ENCODE assay signal across 16 cellular contexts in genomic region chr1:110118636-110119396, GRCh38. TPM values are rescaled to one million over a fixed set of nuclear protein-coding genes. Genes with fewer than 3 reads are reported as not detected.
A peak's percentile ranks its signal among the peaks of the same experiment; 100 is the strongest.
DNase-seq lines count a peak whose midpoint lies in the region; ATAC-seq and TF ChIP-seq lines count a peak whose summit lies in the region.
"Had no signal": no experiment of that assay in that cellular context is flagged by ENCODE, and none has a peak within 500 bp of the region (broad histone marks: within the 10 kb centered on the region; RNA-seq: fewer than 3 reads in every experiment).

No MANE protein-coding gene starts in this region.

- no peaks in the 10 kb centered on the region for H3K4me1 ChIP-seq in smooth muscle cell (ENCODE audit: low read depth)

- H3K9ac ChIP-seq in smooth muscle cell (ENCODE audit: low read depth), result no peak overlapping the region
- H3K9ac ChIP-seq: BLaER1 had no signal

- H3F3A ChIP-seq in smooth muscle cell (ENCODE audit: low read depth), result no peaks in the 10 kb centered on the region

- no peaks in the 10 kb centered on the region for H3K9me3 Mint-ChIP-seq in activated T-cell treated with anti-CD3 and anti-CD28 coated beads, Interleukin-2, amount 50 U/mL, for 4 hours

- H3K9me3 ChIP-seq in MG63, result no peaks in the 10 kb centered on the region; the same call in 1 of the 2 replicates
- no peaks in the 10 kb centered on the region for H3K9me3 ChIP-seq in smooth muscle cell (replicated peaks; ENCODE audit: low read depth)
- H3K9me3 ChIP-seq: ovary had no signal

- WGBS in smooth muscle cell (ENCODE audit: low lambda C conversion rate), result 67% methylated on average over 7 of the region's 7 CpGs

- no peak overlapping the region for H3K27ac ChIP-seq in smooth muscle cell (ENCODE audit: low read depth)
- H3K27ac ChIP-seq: BLaER1, ovary had no signal

- no peak overlapping the region for H3K4me3 ChIP-seq in MG63
- H3K4me3 ChIP-seq in smooth muscle cell, result no peak overlapping the region
- H3K4me3 ChIP-seq: BLaER1, ovary had no signal

- no peak overlapping the region for H3K4me3 Mint-ChIP-seq in activated T-cell treated with anti-CD3 and anti-CD28 coated beads, Interleukin-2, amount 50 U/mL, for 4 hours
- H3K4me3 Mint-ChIP-seq: dendritic cell treated with granulocyte-macrophage colony-stimulating factor and Interleukin-4, amounts not matched to agents 40 ng/mL and 50 ng/mL, for 4 days had no signal

- DNase-seq in activated T-cell treated with anti-CD3 and anti-CD28 coated beads, Interleukin-2, amount 50 U/mL, for 4 hours, result no peak
- DNase-seq in activated T-cell treated with anti-CD3 and anti-CD28 coated beads for 4 hours, result no peak
- DNase-seq in MG63, result peak; percentile 87
- DNase-seq in dedifferentiated amniotic fluid mesenchymal stem cell (ENCODE audit: extremely low spot score), result peak; percentile 28
- peak; percentile 47 for DNase-seq in stimulated activated CD8-positive, alpha-beta memory T cell treated with anti-CD3 and anti-CD28 coated beads, Interleukin-4, amount 100 ng/mL, for 48 hours
- no peak for DNase-seq in smooth muscle cell (lab: John Stamatoyannopoulos, UW; ENCODE audit: unreplicated experiment)
- no peak for DNase-seq in NAMALWA (ENCODE audit: low spot score)
- DNase-seq in medulla oblongata (ENCODE audit: extremely low spot score), result no peak
- DNase-seq: KG1, midbrain, NCI-H187, ovary, SW 1271 had no signal

- H3K36me3 ChIP-seq in MG63, result no peaks in the 10 kb centered on the region
- no peaks in the 10 kb centered on the region for H3K36me3 ChIP-seq in smooth muscle cell (ENCODE audit: low read depth)
- H3K36me3 ChIP-seq: BLaER1, ovary had no signal

- H3K4me1 Mint-ChIP-seq in activated T-cell treated with anti-CD3 and anti-CD28 coated beads, Interleukin-2, amount 50 U/mL, for 4 hours (ENCODE audit: low read depth), result peaks cover 5% of the 10 kb centered on the region

- peak; percentile 80 to 83 for ATAC-seq in activated T-cell treated with anti-CD3 and anti-CD28 coated beads, Interleukin-2, amount 50 U/mL, for 4 hours

- H3K79me2 ChIP-seq in smooth muscle cell (ENCODE audit: low read depth), result no peaks in the 10 kb centered on the region

- H2AFZ ChIP-seq in smooth muscle cell (ENCODE audit: low read depth), result no peak overlapping the region

- H4K20me1 ChIP-seq in smooth muscle cell (ENCODE audit: low read depth), result no peaks in the 10 kb centered on the region
- H4K20me1 ChIP-seq: BLaER1 had no signal

- H3K27me3 Mint-ChIP-seq in activated T-cell treated with anti-CD3 and anti-CD28 coated beads, Interleukin-2, amount 50 U/mL, for 4 hours (ENCODE audit: low read depth), result peaks cover 31% of the 10 kb centered on the region

- H3K27me3 ChIP-seq in MG63 (no peaks in the 10 kb centered on the region), smooth muscle cell (ENCODE audit: low read depth) (peaks cover 8% of the 10 kb centered on the region)
- H3K27me3 ChIP-seq: BLaER1, ovary had no signal

- H3K36me3 Mint-ChIP-seq in activated T-cell treated with anti-CD3 and anti-CD28 coated beads, Interleukin-2, amount 50 U/mL, for 4 hours (ENCODE audit: insufficient read depth), result no peaks in the 10 kb centered on the region

- TF ChIP-seq CTCF in smooth muscle cell (IDR thresholded peaks at IDR 0.05; ENCODE audit: borderline replicate concordance, insufficient read depth, poor library complexity, severe bottlenecking), result no peak

- no peak overlapping the region for H3K4me2 ChIP-seq in smooth muscle cell
- H3K4me2 ChIP-seq: BLaER1 had no signal

RNA-seq across cellular contexts. Expression of gene UBL4B, which starts 6.6 kb away (rescaled TPM):
- not detected for total RNA-seq in activated T-cell treated with anti-CD3 and anti-CD28 coated beads, Interleukin-2, amount 50 U/mL, for 4 hours
- total RNA-seq in MG63 (2014; rRNA removed; shearing (Covaris generic); ENCODE audit: low replicate concordance), result not detected in 2 replicates
- not detected in 2 replicates for total RNA-seq in smooth muscle cell
- polyA plus RNA-seq in smooth muscle cell, result not detected in 2 replicates
- total RNA-seq: ovary had no signal

RNA-seq across cellular contexts. Expression of gene SLC6A17, which starts 31.5 kb away (rescaled TPM):
- under 1 TPM in 2 of 3 donors, not detected in 1; 0.05 to 0.10 TPM for total RNA-seq in activated T-cell treated with anti-CD3 and anti-CD28 coated beads, Interleukin-2, amount 50 U/mL, for 4 hours
- 1.1 and 1.2 TPM in 2 replicates for total RNA-seq in MG63 (2014; rRNA removed; shearing (Covaris generic); ENCODE audit: low replicate concordance)
- total RNA-seq in smooth muscle cell, result 4.0 and 5.6 TPM in 2 replicates
- polyA plus RNA-seq in smooth muscle cell, result 3.2 and 4.2 TPM in 2 replicates

RNA-seq across cellular contexts. Expression of gene ALX3, which starts 48.3 kb away (rescaled TPM):
- total RNA-seq in activated T-cell treated with anti-CD3 and anti-CD28 coated beads, Interleukin-2, amount 50 U/mL, for 4 hours, result not detected
- 11.3 and 14.9 TPM in 2 replicates for total RNA-seq in MG63 (2014; rRNA removed; shearing (Covaris generic); ENCODE audit: low replicate concordance)
- not detected in 2 replicates for total RNA-seq in smooth muscle cell
- polyA plus RNA-seq in smooth muscle cell, result not detected in 2 replicates
- total RNA-seq: subcutaneous adipose tissue had no signal

Comparison
In these comparisons a context has a peak if more than half of its experiments do, and no peak if none do; other contexts are left out.
1. DNase-seq: peak in MG63 (single experiment), dedifferentiated amniotic fluid mesenchymal stem cell (single experiment) and stimulated activated CD8-positive, alpha-beta memory T cell treated with anti-CD3 and anti-CD28 coated beads, Interleukin-4, amount 100 ng/mL, for 48 hours (single experiment); none in activated T-cell treated with anti-CD3 and anti-CD28 coated beads, Interleukin-2, amount 50 U/mL, for 4 hours (single experiment), activated T-cell treated with anti-CD3 and anti-CD28 coated beads for 4 hours (single experiment), smooth muscle cell (single experiment), NAMALWA (single experiment) and medulla oblongata (single experiment).
2. RNA of gene ALX3, which starts 48.3 kb away (total RNA-seq): 11.3 to 14.9 TPM in MG63; not detected in activated T-cell treated with anti-CD3 and anti-CD28 coated beads, Interleukin-2, amount 50 U/mL, for 4 hours and not detected in smooth muscle cell; every median in the first group is over 10 times any median in the second.